19 cellular contexts compared by ENCODE assay signal in the genomic region with DNA sequence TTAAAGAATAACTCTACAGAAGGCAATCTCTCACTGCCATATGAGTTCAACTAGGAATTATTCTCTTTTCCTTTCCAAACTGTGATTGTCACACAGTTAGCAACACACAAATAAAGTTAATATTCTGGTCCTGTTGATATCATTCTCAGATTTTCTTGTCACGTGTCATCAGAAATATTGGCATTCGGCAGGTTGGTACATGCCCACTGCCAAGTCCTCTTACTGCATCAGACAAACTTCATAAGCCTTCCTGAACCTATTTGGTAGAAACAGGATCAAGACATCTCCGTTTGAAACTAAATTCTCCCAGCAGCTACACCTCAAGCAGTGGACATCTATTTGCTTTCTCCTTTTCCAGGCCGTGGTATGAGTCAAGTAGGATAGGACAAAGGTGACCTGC.
A peak's percentile ranks its signal among the peaks of the same experiment; 100 is the strongest.
DNase-seq lines count a peak whose midpoint lies in the region; ATAC-seq and TF ChIP-seq lines count a peak whose summit lies in the region.
"Had no signal": no experiment of that assay in that cellular context is flagged by ENCODE, and none has a peak within 500 bp of the region (broad histone marks: within the 10 kb centered on the region; RNA-seq: fewer than 3 reads in every experiment).

No MANE protein-coding gene starts in this region.

- no peaks in the 10 kb centered on the region for H3K79me2 ChIP-seq in PC-9 (ENCODE audit: low read depth)

- CTCF ChIA-PET in PC-9 (lab: Charles Lee) = no interaction called here

- H3K4me3 ChIP-seq in PC-9 = no peak overlapping the region
- H3K4me3 ChIP-seq: Peyer's patch had no signal

- H3K27me3 ChIP-seq in PC-9 (ENCODE audit: insufficient read depth, low read depth) (no peaks in the 10 kb centered on the region), foreskin keratinocyte (no peaks in the 10 kb centered on the region)
- H3K27me3 ChIP-seq: Peyer's patch had no signal

- TF ChIP-seq CTCF in PC-9 (conservative IDR thresholded peaks at IDR 0.05) (no peak), foreskin keratinocyte (conservative IDR thresholded peaks at IDR 0.05) (no peak)

- no peaks in the 10 kb centered on the region for H3K9me3 ChIP-seq in PC-9 (ENCODE audit: insufficient read depth, low read depth)
- H3K9me3 ChIP-seq: Peyer's patch had no signal

- H3K4me2 ChIP-seq in PC-9 = no peak overlapping the region

- H3K9me2 ChIP-seq in PC-9 (ENCODE audit: insufficient read depth) = no peaks in the 10 kb centered on the region

- POLR2A ChIA-PET in PC-9 (lab: Charles Lee; ENCODE audit: unreplicated experiment) = interaction anchor here (0.7 kb wide), 1 partner anchor 1195 kb away, joined by 6 read pairs; no protein-coding TSS in a partner anchor

- DNase-seq in NCI-H146 (lab: John Stamatoyannopoulos, UW) (peak; percentile 71), NCI-H146 treated with DMSO at 0.1 percent for 48 hours (lab: John Stamatoyannopoulos, UW; ENCODE audit: unreplicated experiment) (no peak), PC-9 (no peak), foreskin keratinocyte (peak in 1 of 2 donors; percentile 28), superior temporal gyrus (ENCODE audit: extremely low spot score) (peak; percentile 35), DMS 273 treated with DMSO at 0.1 percent for 48 hours (lab: John Stamatoyannopoulos, UW) (no peak), A172 (ENCODE audit: low spot score) (no peak)
- DNase-seq: 8988T, Calu3, DMS153, DND-41, H9, MM.1S, NCI-H187 treated with DMSO at 0.1 percent for 48 hours, NCI-H446, NCI-H526 treated with DMSO at 0.1 percent for 48 hours, Peyer's patch, SHP77 treated with DMSO at 0.1 percent for 48 hours, SW 1271 had no signal

- no peaks in the 10 kb centered on the region for H4K20me1 ChIP-seq in PC-9 (ENCODE audit: insufficient read depth)

- H3F3A ChIP-seq in PC-9 (ENCODE audit: insufficient read depth, low read depth) = no peaks in the 10 kb centered on the region

- peak overlapping the region; percentile 22; the same call in 1 of the 2 replicates for H2AFZ ChIP-seq in PC-9

- no TSS peak for BruUV-seq in PC-9 (replicated peaks; lab: Mats Ljungman, UMichigan)

- no peak overlapping the region for H3K27ac ChIP-seq in PC-9
- H3K27ac ChIP-seq in foreskin keratinocyte = no peak overlapping the region
- H3K27ac ChIP-seq: Peyer's patch had no signal

- intact Hi-C loops in PC-9 (cut with micrococcal nuclease; ENCODE audit: unreplicated experiment) = no loop called here

- H3K36me3 ChIP-seq in PC-9 (ENCODE audit: low read depth) = no peaks in the 10 kb centered on the region
- H3K36me3 ChIP-seq: Peyer's patch had no signal

- ATAC-seq in foreskin keratinocyte = peak; percentile 11

- no peaks in the 10 kb centered on the region for H3K4me1 ChIP-seq in PC-9 (replicated peaks; ENCODE audit: insufficient read depth)
- H3K4me1 ChIP-seq in foreskin keratinocyte = peaks cover 3% of the 10 kb centered on the region
- H3K4me1 ChIP-seq: Peyer's patch had no signal

Comparison
In these comparisons a context has a peak if more than half of its experiments do, and no peak if none do; other contexts are left out.
1. DNase-seq: peak in NCI-H146 (single experiment) and superior temporal gyrus (single experiment); none in NCI-H146 treated with DMSO at 0.1 percent for 48 hours (single experiment), PC-9 (0 of 2), DMS 273 treated with DMSO at 0.1 percent for 48 hours (single experiment) and A172 (single experiment).